23 cellular contexts compared by ENCODE assay signal in genomic region chr11:106241601-106242257, GRCh38.
"Had no signal": no experiment of that assay in that cellular context is flagged by ENCODE, and none has a peak within 500 bp of the region (broad histone marks: within the 10 kb centered on the region; RNA-seq: fewer than 3 reads in every experiment).

No MANE protein-coding gene starts in this region.

- H3K36me3 ChIP-seq: colonic mucosa, esophagus squamous epithelium, gastrocnemius medialis, heart right ventricle, left lung, lower lobe of right lung had no signal

- H3K4me3 ChIP-seq: colonic mucosa, esophagus squamous epithelium, gastrocnemius medialis, heart right ventricle, left lung, lower lobe of right lung, mucosa of descending colon had no signal

- H3K9me3 ChIP-seq: colonic mucosa, gastrocnemius medialis had no signal

- DNase-seq: colonic mucosa; cortex of kidney; effector CD8-positive, alpha-beta T cell; effector memory CD8-positive, alpha-beta T cell; endodermal cell; erythroblast; esophagus squamous epithelium; foreskin fibroblast; foreskin melanocyte; gastrocnemius medialis; glutamatergic neuron; head of caudate nucleus; heart right ventricle; left cardiac atrium; left lung; left ventricle myocardium superior; lower lobe of right lung; mesenchymal stem cell; midbrain; mucosa of descending colon; naive thymus-derived CD4-positive, alpha-beta T cell had no signal

- ATAC-seq: effector memory CD8-positive, alpha-beta T cell; esophagus mucosa; gastrocnemius medialis; heart right ventricle; left cardiac atrium; left lung; left ventricle myocardium superior; lower lobe of right lung; mucosa of descending colon; naive thymus-derived CD4-positive, alpha-beta T cell had no signal

- H3K4me1 ChIP-seq: colonic mucosa, esophagus squamous epithelium, gastrocnemius medialis, heart right ventricle, left lung, lower lobe of right lung had no signal

- H3K27me3 ChIP-seq: colonic mucosa, esophagus squamous epithelium, gastrocnemius medialis, heart right ventricle, left lung had no signal

- H3K27ac ChIP-seq: colonic mucosa, epithelial cell of prostate, esophagus squamous epithelium, gastrocnemius medialis, heart right ventricle, left lung, lower lobe of right lung had no signal
